In genomic region chr6:110688661-110689268, GRCh38 we compare ENCODE assay signal across 12 cellular contexts.
DNase-seq lines count a peak whose midpoint lies in the region; ATAC-seq, FAIRE-seq and TF ChIP-seq lines count a peak whose summit lies in the region.
"Had no signal": no experiment of that assay in that cellular context is flagged by ENCODE, and none has a peak within 500 bp of the region (broad histone marks: within the 10 kb centered on the region; RNA-seq: fewer than 3 reads in every experiment).

No MANE protein-coding gene starts in this region.

- peak overlapping the region; percentile 14 for H4K12ac ChIP-seq in trophoblast cell (ENCODE audit: low read depth, low read length)

- H3K4me3 ChIP-seq in CD4-positive, CD25-positive, alpha-beta regulatory T cell (ENCODE audit: low read depth, low read length) = no peak overlapping the region
- no peak overlapping the region for H3K4me3 ChIP-seq in bronchial epithelial cell (ENCODE audit: low read depth, low read length)
- H3K4me3 ChIP-seq in trophoblast cell (ENCODE audit: low read depth, low read length) = no peak overlapping the region
- H3K4me3 ChIP-seq: HAP-1 had no signal

- no peak for TF ChIP-seq CTCF in bronchial epithelial cell (IDR thresholded peaks at IDR 0.05; ENCODE audit: insufficient read depth, low read length, severe bottlenecking)

- H3K9me3 ChIP-seq in CD4-positive, CD25-positive, alpha-beta regulatory T cell (ENCODE audit: control insufficient read depth in 2 of 2, low read length in 2 of 2) = no peaks in the 10 kb centered on the region
- H3K9me3 ChIP-seq in trophoblast cell (ENCODE audit: insufficient read depth, low read depth, low read length) = no peaks in the 10 kb centered on the region
- H3K9me3 ChIP-seq: HAP-1 had no signal

- peaks cover 2% of the 10 kb centered on the region for H3K79me2 ChIP-seq in trophoblast cell (ENCODE audit: control insufficient read depth, insufficient read depth, low read length, poor library complexity)

- peak overlapping the region in 2 of 3 donors; percentile 66 to 85 for H3K27ac Mint-ChIP-seq in CD4-positive, CD25-positive, alpha-beta regulatory T cell

- no peak for DNase-seq in CD4-positive, CD25-positive, alpha-beta regulatory T cell
- DNase-seq in Kasumi-1 (lab: John Stamatoyannopoulos, UW) = peak; percentile 35 to 45
- DNase-seq in bronchial epithelial cell (ENCODE audit: low read depth) = peak; percentile 39
- peak; percentile 67 to 90 for DNase-seq in trophoblast cell
- DNase-seq in NCI-H345 (lab: John Stamatoyannopoulos, UW) = no peak
- no peak for DNase-seq in occipital lobe (lab: John Stamatoyannopoulos, UW)
- DNase-seq in GM03348 (ENCODE audit: low spot score) = no peak
- DNase-seq: activated effector memory CD4-positive, alpha-beta T cell treated with Interleukin-2 at 50 U/mL for 16 hours; DMS 273 treated with DMSO at 0.1 percent for 48 hours had no signal

- peak overlapping the region; percentile 1 for H3K14ac ChIP-seq in trophoblast cell (ENCODE audit: low read length)

- no peak for ATAC-seq in CD4-positive, CD25-positive, alpha-beta regulatory T cell (ENCODE audit: low read depth in 2 of 2)
- no peak for ATAC-seq in GM18519 (IDR thresholded peaks at IDR 0.05; ENCODE audit: low FRiP score, unreplicated experiment)

- no peak overlapping the region for H3K4me2 ChIP-seq in trophoblast cell (ENCODE audit: low read length)

- no peak overlapping the region for H3K27ac ChIP-seq in CD4-positive, CD25-positive, alpha-beta regulatory T cell (ENCODE audit: insufficient read depth, low read length, poor library complexity, severe bottlenecking)
- H3K27ac ChIP-seq in trophoblast cell (ENCODE audit: low read depth, low read length) = peak overlapping the region; percentile 55

- peak overlapping the region; percentile 64 for H2BK120ac ChIP-seq in trophoblast cell (ENCODE audit: insufficient read depth, low read length, poor library complexity)

- H3K79me1 ChIP-seq in trophoblast cell (ENCODE audit: low read length) = peaks cover 3% of the 10 kb centered on the region

- H3K27me3 Mint-ChIP-seq in CD4-positive, CD25-positive, alpha-beta regulatory T cell = no peaks in the 10 kb centered on the region

- peaks cover 5% of the 10 kb centered on the region for H3K36me3 Mint-ChIP-seq in CD4-positive, CD25-positive, alpha-beta regulatory T cell

- H3K23ac ChIP-seq in trophoblast cell (ENCODE audit: low read length) = no peak overlapping the region

- H4K91ac ChIP-seq in trophoblast cell (ENCODE audit: low read depth, low read length) = peak overlapping the region; percentile 48

- H2AFZ ChIP-seq in trophoblast cell (ENCODE audit: insufficient read depth, low read length, poor library complexity) = no peak overlapping the region

- H3K4me3 Mint-ChIP-seq in CD4-positive, CD25-positive, alpha-beta regulatory T cell = peak overlapping the region in 1 of 4 donors; percentile 35

- H3K4ac ChIP-seq in trophoblast cell (ENCODE audit: low read depth, low read length) = peak overlapping the region; percentile 14

- no peaks in the 10 kb centered on the region for H3K9me3 Mint-ChIP-seq in CD4-positive, CD25-positive, alpha-beta regulatory T cell

- H2BK12ac ChIP-seq in trophoblast cell (ENCODE audit: low read length) = no peak overlapping the region

- H3K18ac ChIP-seq in trophoblast cell (ENCODE audit: low read length) = peak overlapping the region; percentile 80

- H2BK5ac ChIP-seq in trophoblast cell (ENCODE audit: low read depth, low read length, poor library complexity) = peak overlapping the region; percentile 14

- H2AK5ac ChIP-seq in trophoblast cell (ENCODE audit: low read length) = no peak overlapping the region

- H3K27me3 ChIP-seq in CD4-positive, CD25-positive, alpha-beta regulatory T cell (ENCODE audit: control insufficient read depth, insufficient read depth, low read length) = no peaks in the 10 kb centered on the region
- no peaks in the 10 kb centered on the region for H3K27me3 ChIP-seq in bronchial epithelial cell (ENCODE audit: control insufficient read depth, insufficient read depth, low read length)
- no peaks in the 10 kb centered on the region for H3K27me3 ChIP-seq in trophoblast cell (ENCODE audit: insufficient read depth, low read length)

- no CpG with 5 or more reads among the region's 6 CpGs for WGBS in trophoblast cell (ENCODE audit: extremely low coverage, insufficient coverage, insufficient read length)

- peaks cover 23% of the 10 kb centered on the region for H3K4me1 ChIP-seq in CD4-positive, CD25-positive, alpha-beta regulatory T cell (ENCODE audit: control insufficient read depth, insufficient read depth, low read length, poor library complexity, severe bottlenecking)
- H3K4me1 ChIP-seq in trophoblast cell (ENCODE audit: control insufficient read depth in 1 of 2, insufficient read depth in 2 of 2, low read length in 2 of 2) = peaks cover 9 to 25% of the 10 kb centered on the region in 2 experiments
- H3K4me1 ChIP-seq: HAP-1 had no signal

- H4K8ac ChIP-seq in trophoblast cell (ENCODE audit: low read depth, low read length) = peak overlapping the region; percentile 49

- FAIRE-seq in bronchial epithelial cell (lab: Jason Lieb, UNC) = no peak
- FAIRE-seq: GM19239 had no signal

- peaks cover 22 to 43% (median 32%) of the 10 kb centered on the region in 4 donors for H3K4me1 Mint-ChIP-seq in CD4-positive, CD25-positive, alpha-beta regulatory T cell

- no peaks in the 10 kb centered on the region for H3K36me3 ChIP-seq in CD4-positive, CD25-positive, alpha-beta regulatory T cell (ENCODE audit: control insufficient read depth, insufficient read depth, low read length)
- H3K36me3 ChIP-seq in bronchial epithelial cell (ENCODE audit: control insufficient read depth, insufficient read depth, low read length) (no peaks in the 10 kb centered on the region), trophoblast cell (ENCODE audit: control insufficient read depth in 1 of 2, insufficient read depth in 2 of 2, low read length in 2 of 2) (peaks cover 0 to 2% of the 10 kb centered on the region in 2 experiments)
- H3K36me3 ChIP-seq: HAP-1 had no signal

- H3K9ac ChIP-seq in trophoblast cell (ENCODE audit: low read length) = no peak overlapping the region

Comparison
In these comparisons a context has a peak if more than half of its experiments do, and no peak if none do; other contexts are left out.
1. DNase-seq: peak in Kasumi-1 (2 of 2), bronchial epithelial cell (single experiment) and trophoblast cell (2 of 2); none in CD4-positive, CD25-positive, alpha-beta regulatory T cell (0 of 3), NCI-H345 (single experiment), occipital lobe (single experiment) and GM03348 (single experiment).